ENCODE assay signal across 17 cellular contexts in genomic region chr20:4560667-4561066, GRCh38.
"Had no signal": no experiment of that assay in that cellular context is flagged by ENCODE, and none has a peak within 500 bp of the region (broad histone marks: within the 10 kb centered on the region; RNA-seq: fewer than 3 reads in every experiment).

No MANE protein-coding gene starts in this region.

- H3K27ac ChIP-seq: brain microvascular endothelial cell, colonic mucosa, foreskin keratinocyte, WERI-Rb-1 had no signal

- FAIRE-seq: endometrium, kidney had no signal

- H3K36me3 ChIP-seq: brain microvascular endothelial cell, colonic mucosa, WERI-Rb-1 had no signal

- DNase-seq: activated CD4-positive, alpha-beta memory T cell treated with anti-CD3 and anti-CD28 coated beads for 36 hours; activated CD8-positive, alpha-beta memory T cell treated with anti-CD3 and anti-CD28 coated beads, Interleukin-2, amount 10 ng/mL, durations not matched to agents 7 days and 5 days; activated naive CD4-positive, alpha-beta T cell; activated naive CD8-positive, alpha-beta T cell treated with anti-CD3 and anti-CD28 coated beads for 36 hours; activated T-cell treated with anti-CD3 and anti-CD28 coated beads, Interleukin-2, amount 50 U/mL, for 1 hour; anterior cingulate cortex; brain microvascular endothelial cell; central memory CD4-positive, alpha-beta T cell; colonic mucosa; foreskin keratinocyte; kidney; nephron progenitor cell; nucleus accumbens; stimulated activated naive B cell treated with anti-CD40 and anti-IgM and Interleukin-4, amounts not matched to agents 10 μg/mL and 1 μg/mL and 100 μg/mL, for 72 hours; WERI-Rb-1 had no signal

- H3K9me3 ChIP-seq: colonic mucosa had no signal

- H3K4me1 ChIP-seq: colonic mucosa had no signal

- H3K4me3 ChIP-seq: colonic mucosa, lung had no signal

- H3K27me3 ChIP-seq: brain microvascular endothelial cell, colonic mucosa had no signal
